Comparison of ENCODE assay signal across 9 cellular contexts in genomic region chr7:47601119-47601880, GRCh38. TPM values are rescaled to one million over a fixed set of nuclear protein-coding genes. Genes with fewer than 3 reads are reported as not detected.
DNase-seq lines count a peak whose midpoint lies in the region; ATAC-seq and TF ChIP-seq lines count a peak whose summit lies in the region.
"Had no signal": no experiment of that assay in that cellular context is flagged by ENCODE, and none has a peak within 500 bp of the region (broad histone marks: within the 10 kb centered on the region; RNA-seq: fewer than 3 reads in every experiment).

No MANE protein-coding gene starts in this region.

- H4K20me1 ChIP-seq in OCI-LY1 (ENCODE audit: insufficient read depth, low read length), result no peaks in the 10 kb centered on the region

- H3K36me3 ChIP-seq in OCI-LY1 (ENCODE audit: insufficient read depth, low read length), result no peaks in the 10 kb centered on the region

- peak overlapping the region; percentile 17 for H3K4me3 ChIP-seq in OCI-LY1 (ENCODE audit: low read depth, low read length, poor library complexity, severe bottlenecking)

- TF ChIP-seq CTCF in OCI-LY1 (IDR thresholded peaks at IDR 0.05; ENCODE audit: low read length) (0 out of 2 replicates have a peak, but pooled peaks have one; percentile 9), foreskin keratinocyte (conservative IDR thresholded peaks at IDR 0.05) (no peak), GM10248 (IDR thresholded peaks at IDR 0.05; ENCODE audit: control extremely low read depth, extremely low read depth, low read depth, missing control alignments) (no peak)

- no peak overlapping the region for H3K27ac Mint-ChIP-seq in T-helper 17 cell
- H3K27ac Mint-ChIP-seq: WTC11 had no signal

- peak overlapping the region; percentile 4; the same call in 1 of the 2 replicates for H2AFZ ChIP-seq in OCI-LY1 (ENCODE audit: low read length)

- POLR2A ChIA-PET in GM10248 (lab: Yijun Ruan, JAX), result no interaction called here

- peak; percentile 62 for DNase-seq in AG20443 (ENCODE audit: low spot score)
- peak; percentile 73 for DNase-seq in H4 (ENCODE audit: low spot score)
- peak; percentile 95 to 96 for DNase-seq in foreskin keratinocyte
- no peak for DNase-seq in GM10248 (ENCODE audit: extremely low spot score)
- no peak for DNase-seq in T-helper 17 cell
- no peak for DNase-seq in DMS153 (lab: John Stamatoyannopoulos, UW)

- no peak overlapping the region for H3K4me3 Mint-ChIP-seq in T-helper 17 cell
- H3K4me3 Mint-ChIP-seq: WTC11 had no signal

- peak overlapping the region; percentile 63 for H3K9ac ChIP-seq in OCI-LY1 (ENCODE audit: low read length)

- peak overlapping the region; percentile 62 for H3K4me2 ChIP-seq in OCI-LY1 (ENCODE audit: low read length)

- H3K9me3 ChIP-seq in OCI-LY1 (ENCODE audit: low read length) (peaks cover 18% of the 10 kb centered on the region), T-helper 17 cell (ENCODE audit: control insufficient read depth, low read length, poor library complexity, severe bottlenecking) (no peaks in the 10 kb centered on the region)

- H3K9me2 ChIP-seq in OCI-LY1 (ENCODE audit: low read depth, low read length), result no peaks in the 10 kb centered on the region

- H3F3A ChIP-seq in OCI-LY1 (ENCODE audit: insufficient read depth, low read length), result peaks cover 21% of the 10 kb centered on the region

- no peaks in the 10 kb centered on the region for H3K79me2 ChIP-seq in OCI-LY1 (ENCODE audit: insufficient read depth, low read length)

- peak overlapping the region; percentile 96 for H3K27ac ChIP-seq in OCI-LY1 (ENCODE audit: low read depth, low read length, poor library complexity, severe bottlenecking)
- peak overlapping the region; percentile 42 for H3K27ac ChIP-seq in foreskin keratinocyte

- peaks cover 43% of the 10 kb centered on the region for H3K4me1 ChIP-seq in OCI-LY1 (ENCODE audit: insufficient read depth, low read length, severe bottlenecking)
- H3K4me1 ChIP-seq in foreskin keratinocyte, result peaks cover 28% of the 10 kb centered on the region

- ATAC-seq in foreskin keratinocyte, result peak; percentile 88
- no peak for ATAC-seq in GM18519 (IDR thresholded peaks at IDR 0.05; ENCODE audit: low FRiP score, unreplicated experiment)
- no peak for ATAC-seq in T-helper 17 cell

- H3K27me3 Mint-ChIP-seq in T-helper 17 cell, result no peaks in the 10 kb centered on the region

- no peaks in the 10 kb centered on the region for H3K27me3 ChIP-seq in OCI-LY1 (ENCODE audit: insufficient read depth, low read length)
- no peaks in the 10 kb centered on the region for H3K27me3 ChIP-seq in foreskin keratinocyte

- H3K36me3 Mint-ChIP-seq in T-helper 17 cell (ENCODE audit: low read depth), result no peaks in the 10 kb centered on the region

- CTCF ChIA-PET in GM10248 (lab: Yijun Ruan, JAX), result no interaction called here

- H3K4me1 Mint-ChIP-seq in T-helper 17 cell, result no peaks in the 10 kb centered on the region
- H3K4me1 Mint-ChIP-seq: WTC11 had no signal

RNA-seq across cellular contexts. Expression of gene TNS3, which starts 19.4 kb away (rescaled TPM):
- 143 and 147 TPM in 2 replicates for total RNA-seq in H4 (2014; rRNA removed; shearing (Covaris generic))
- total RNA-seq in foreskin keratinocyte (6.6 and 9.4 TPM in 2 replicates), T-helper 17 cell (1 to 10 TPM; 2.3 to 2.6 TPM)
- polyA plus RNA-seq in foreskin keratinocyte, result 2.4 and 2.9 TPM in 2 replicates

Comparison
In these comparisons a context has a peak if more than half of its experiments do, and no peak if none do; other contexts are left out.
1. DNase-seq: peak in AG20443 (single experiment), H4 (single experiment) and foreskin keratinocyte (2 of 2); none in GM10248 (single experiment), T-helper 17 cell (0 of 3) and DMS153 (single experiment).
2. RNA of gene TNS3, which starts 19.4 kb away (total RNA-seq): 143 to 147 TPM in H4; 6.6 to 9.4 TPM in foreskin keratinocyte and 2.3 to 2.6 TPM in T-helper 17 cell; every median in the first group is over 10 times any median in the second.